ENCODE assay signal across 10 cellular contexts in genomic region chr1:10665226-10665625, GRCh38.
"Had no signal": no experiment of that assay in that cellular context is flagged by ENCODE, and none has a peak within 500 bp of the region (broad histone marks: within the 10 kb centered on the region; RNA-seq: fewer than 3 reads in every experiment).

No MANE protein-coding gene starts in this region.

- H3K4me3 Mint-ChIP-seq: activated CD8-positive, alpha-beta T cell treated with anti-CD3 and anti-CD28 coated beads, Interleukin-2, amount 10 ng/mL, durations not matched to agents 7 days and 5 days; activated naive CD8-positive, alpha-beta T cell treated with anti-CD3 and anti-CD28 coated beads, Interleukin-2, amount 10 ng/mL, durations not matched to agents 7 days and 5 days; memory B cell; stimulated activated naive B cell treated with anti-CD40 and anti-IgM and Interleukin-4, amounts not matched to agents 10 μg/mL and 1 μg/mL and 100 μg/mL, for 72 hours had no signal

- H3K4me3 ChIP-seq: hepatocyte, neural progenitor cell, SJSA1 had no signal

- H3K27me3 ChIP-seq: hepatocyte, neural progenitor cell had no signal

- H3K27me3 Mint-ChIP-seq: activated naive CD8-positive, alpha-beta T cell treated with anti-CD3 and anti-CD28 coated beads, Interleukin-2, amount 10 ng/mL, durations not matched to agents 7 days and 5 days; memory B cell; stimulated activated naive B cell treated with anti-CD40 and anti-IgM and Interleukin-4, amounts not matched to agents 10 μg/mL and 1 μg/mL and 100 μg/mL, for 72 hours had no signal

- H3K27ac ChIP-seq: hepatocyte, neural progenitor cell, parathyroid adenoma, SJSA1 had no signal

- H3K9me3 ChIP-seq: SJSA1 had no signal

- H3K9ac ChIP-seq: neural progenitor cell, parathyroid adenoma had no signal

- H2AFZ ChIP-seq: hepatocyte, neural progenitor cell, parathyroid adenoma had no signal

- H3K4me1 Mint-ChIP-seq: activated naive CD8-positive, alpha-beta T cell treated with anti-CD3 and anti-CD28 coated beads, Interleukin-2, amount 10 ng/mL, durations not matched to agents 7 days and 5 days; memory B cell had no signal

- H3K4me1 ChIP-seq: parathyroid adenoma, SJSA1 had no signal

- H3K36me3 ChIP-seq: neural progenitor cell, SJSA1 had no signal

- H3K9me3 Mint-ChIP-seq: activated naive CD8-positive, alpha-beta T cell treated with anti-CD3 and anti-CD28 coated beads, Interleukin-2, amount 10 ng/mL, durations not matched to agents 7 days and 5 days; memory B cell; neural progenitor cell; stimulated activated naive B cell treated with anti-CD40 and anti-IgM and Interleukin-4, amounts not matched to agents 10 μg/mL and 1 μg/mL and 100 μg/mL, for 72 hours had no signal

- ATAC-seq: activated CD8-positive, alpha-beta T cell treated with anti-CD3 and anti-CD28 coated beads, Interleukin-2, amount 10 ng/mL, durations not matched to agents 7 days and 5 days; stimulated activated naive B cell treated with anti-CD40 and anti-IgM and Interleukin-4, amounts not matched to agents 10 μg/mL and 1 μg/mL and 100 μg/mL, for 72 hours had no signal

- DNase-seq: activated CD8-positive, alpha-beta memory T cell treated with anti-CD3 and anti-CD28 coated beads, Interleukin-2, amount 50 U/mL, for 48 hours; activated CD8-positive, alpha-beta T cell treated with anti-CD3 and anti-CD28 coated beads, Interleukin-2, amount 10 ng/mL, durations not matched to agents 7 days and 5 days; activated naive CD8-positive, alpha-beta T cell treated with anti-CD3 and anti-CD28 coated beads, Interleukin-2, amount 10 ng/mL, durations not matched to agents 7 days and 5 days; stimulated activated CD4-positive, alpha-beta T cell treated with anti-CD3 and anti-CD28 coated beads, Interleukin-2, amount 100 ng/mL, for 24 hours; stimulated activated naive B cell treated with anti-CD40 and anti-IgM and Interleukin-4, amounts not matched to agents 10 μg/mL and 1 μg/mL and 100 μg/mL, for 72 hours had no signal

- H3K36me3 Mint-ChIP-seq: activated naive CD8-positive, alpha-beta T cell treated with anti-CD3 and anti-CD28 coated beads, Interleukin-2, amount 10 ng/mL, durations not matched to agents 7 days and 5 days had no signal

- H3K4me2 ChIP-seq: hepatocyte had no signal

- H3K27ac Mint-ChIP-seq: activated CD8-positive, alpha-beta T cell treated with anti-CD3 and anti-CD28 coated beads, Interleukin-2, amount 10 ng/mL, durations not matched to agents 7 days and 5 days; activated naive CD8-positive, alpha-beta T cell treated with anti-CD3 and anti-CD28 coated beads, Interleukin-2, amount 10 ng/mL, durations not matched to agents 7 days and 5 days; memory B cell; neural progenitor cell; stimulated activated naive B cell treated with anti-CD40 and anti-IgM and Interleukin-4, amounts not matched to agents 10 μg/mL and 1 μg/mL and 100 μg/mL, for 72 hours had no signal
